ENCODE assay signal across 17 cellular contexts in genomic region chr10:110267246-110267645, GRCh38. TPM values are rescaled to one million over a fixed set of nuclear protein-coding genes. Genes with fewer than 3 reads are reported as not detected.
DNase-seq lines count a peak whose midpoint lies in the region; ATAC-seq and TF ChIP-seq lines count a peak whose summit lies in the region.
"Had no signal": no experiment of that assay in that cellular context is flagged by ENCODE, and none has a peak within 500 bp of the region (broad histone marks: within the 10 kb centered on the region; RNA-seq: fewer than 3 reads in every experiment).

No MANE protein-coding gene starts in this region.

- peaks cover 4% of the 10 kb centered on the region for H3K36me3 Mint-ChIP-seq in T-helper 17 cell (ENCODE audit: low read depth)

- TF ChIP-seq CTCF in cardiac muscle cell (IDR thresholded peaks at IDR 0.05; ENCODE audit: low read depth, low read length) (no peak), esophagus muscularis mucosa (IDR thresholded peaks at IDR 0.05) (no peak), testis (IDR thresholded peaks at IDR 0.05) (no peak)

- DNase-seq in cardiac muscle cell (ENCODE audit: low read depth in 1 of 2, low spot score in 1 of 2) (no peak), cardiac septum (ENCODE audit: low spot score) (no peak), T-helper 17 cell (no peak), esophagus muscularis mucosa (ENCODE audit: extremely low spot score) (no peak), testis (no peak), NCI-H2196 treated with DMSO at 0.1 percent for 48 hours (lab: John Stamatoyannopoulos, UW; ENCODE audit: unreplicated experiment) (no peak), SW480 (ENCODE audit: low spot score) (no peak)
- no peak for DNase-seq in stimulated activated CD4-positive, alpha-beta T cell treated with anti-CD3 and anti-CD28 coated beads, Interleukin-4, amount 100 ng/mL, for 24 hours
- DNase-seq: CD8-positive, alpha-beta T cell; DMS79 treated with DMSO at 0.1 percent for 48 hours; H9; MG63; NCI-H1105; NCI-H187 treated with DMSO at 0.1 percent for 48 hours; NCI-H524 had no signal

- no peak for TF ChIP-seq EP300 in esophagus muscularis mucosa (IDR thresholded peaks at IDR 0.05)

- H3K27me3 ChIP-seq in cardiac muscle cell (no peaks in the 10 kb centered on the region), esophagus muscularis mucosa (no peaks in the 10 kb centered on the region), testis (no peaks in the 10 kb centered on the region)
- H3K27me3 ChIP-seq: BLaER1, MG63 had no signal

- H3K4me3 ChIP-seq in cardiac muscle cell (no peak overlapping the region), esophagus muscularis mucosa (no peak overlapping the region), testis (no peak overlapping the region)
- H3K4me3 ChIP-seq: BLaER1, MG63 had no signal

- H3K27ac ChIP-seq in cardiac muscle cell (peak overlapping the region; percentile 90), esophagus muscularis mucosa (replicated peaks in 1 of 4) (peak overlapping the region; percentile 81 to 84 (median 81)), testis (peak overlapping the region; percentile 81)
- H3K27ac ChIP-seq: BLaER1 had no signal

- no peaks in the 10 kb centered on the region for H3K27me3 Mint-ChIP-seq in T-helper 17 cell

- H3K27ac Mint-ChIP-seq in T-helper 17 cell = peak overlapping the region; percentile 92
- H3K27ac Mint-ChIP-seq: CD8-positive, alpha-beta T cell; H9 had no signal

- no peak for ATAC-seq in T-helper 17 cell
- ATAC-seq: CD8-positive, alpha-beta T cell; Panc1 had no signal

- H3K9me3 ChIP-seq in cardiac muscle cell (ENCODE audit: low read depth) = no peaks in the 10 kb centered on the region
- no peaks in the 10 kb centered on the region for H3K9me3 ChIP-seq in T-helper 17 cell (ENCODE audit: control insufficient read depth, low read length, poor library complexity, severe bottlenecking)
- no peaks in the 10 kb centered on the region for H3K9me3 ChIP-seq in esophagus muscularis mucosa
- H3K9me3 ChIP-seq in testis = no peaks in the 10 kb centered on the region
- H3K9me3 ChIP-seq: BLaER1, MG63 had no signal

- peaks cover 31% of the 10 kb centered on the region for H3K4me1 Mint-ChIP-seq in T-helper 17 cell
- H3K4me1 Mint-ChIP-seq: H9 had no signal

- intact Hi-C loops in cardiac septum (cut with DNase I) = no loop called here
- intact Hi-C loops in esophagus muscularis mucosa (cut with DNase I) = no loop called here
- intact Hi-C loops in testis (cut with DNase I; ENCODE audit: low total_unique reads) = no loop called here

- no peaks in the 10 kb centered on the region for H3K36me3 ChIP-seq in cardiac muscle cell
- no peaks in the 10 kb centered on the region for H3K36me3 ChIP-seq in esophagus muscularis mucosa
- no peaks in the 10 kb centered on the region for H3K36me3 ChIP-seq in testis (ENCODE audit: low read depth, missing control alignments)
- H3K36me3 ChIP-seq: BLaER1, MG63 had no signal

- WGBS in esophagus muscularis mucosa = 84% methylated on average over 1 of the region's 1 CpG
- 68 to 74% methylated on average over 1 of the region's 1 CpG for WGBS in testis, 2 donors

- H3K4me3 Mint-ChIP-seq in T-helper 17 cell = no peak overlapping the region
- H3K4me3 Mint-ChIP-seq: CD8-positive, alpha-beta T cell; H9 had no signal

- TF ChIP-seq POLR2A in esophagus muscularis mucosa (IDR thresholded peaks at IDR 0.05; ENCODE audit: low read depth) (no peak), testis (IDR thresholded peaks at IDR 0.05) (no peak)

- H3K4me1 ChIP-seq in cardiac muscle cell (ENCODE audit: low read depth) = peaks cover 62% of the 10 kb centered on the region
- H3K4me1 ChIP-seq in esophagus muscularis mucosa = peaks cover 72 to 100% (median 97%) of the 10 kb centered on the region in 4 donors
- H3K4me1 ChIP-seq in testis = peaks cover 56% of the 10 kb centered on the region

RNA-seq across cellular contexts. Expression of gene SMNDC1, which starts 37.5 kb away (rescaled TPM):
- 12.4 and 13.5 TPM in 2 replicates for total RNA-seq in cardiac muscle cell
- 24.9 and 29.7 TPM in 2 replicates for polyA plus RNA-seq in cardiac muscle cell
- total RNA-seq in cardiac septum = 25.8 TPM
- 10 to 100 TPM; 33.7 to 50.4 TPM for total RNA-seq in T-helper 17 cell
- total RNA-seq in esophagus muscularis mucosa = 10 to 100 TPM in 2 of 4 donors, 1 to 10 TPM in 2; 9.7 to 17.0 (median 13.1) TPM
- 10 to 100 TPM; 16.4 to 20.9 TPM for total RNA-seq in testis
- 33.2 TPM for polyA plus RNA-seq in testis (ENCODE audit: insufficient read depth, low read depth, low replicate concordance)

RNA-seq across cellular contexts. Expression of gene MXI1, which starts 59.8 kb away (rescaled TPM):
- total RNA-seq in cardiac muscle cell (48.2 and 55.0 TPM in 2 replicates), cardiac septum (59.2 TPM), T-helper 17 cell (10 to 100 TPM; 43.2 to 48.8 TPM), esophagus muscularis mucosa (100 to 1,000 TPM; 198 to 292 (median 226) TPM), testis (10 to 100 TPM; 66.8 to 69.1 TPM)
- polyA plus RNA-seq in cardiac muscle cell (68.4 and 69.8 TPM in 2 replicates), testis (ENCODE audit: insufficient read depth, low read depth, low replicate concordance) (42.1 TPM)
